12 cellular contexts compared by ENCODE assay signal in the genomic region with DNA sequence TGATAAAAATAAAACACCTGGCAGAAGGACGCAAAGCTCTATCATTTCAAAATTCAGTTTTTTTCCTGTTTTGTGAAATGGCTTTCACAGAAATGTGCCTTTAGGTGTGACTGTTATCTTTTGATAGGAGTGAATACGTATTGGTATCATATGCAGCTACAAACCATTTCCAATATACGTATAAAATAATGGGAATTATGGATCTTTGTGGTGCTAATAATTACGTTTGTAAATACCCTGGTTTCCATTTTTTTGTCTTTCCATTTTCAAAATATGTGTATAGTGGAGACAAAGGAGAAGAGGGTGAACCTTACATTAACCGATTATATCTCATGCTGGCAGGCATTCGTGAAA.
"Had no signal": no experiment of that assay in that cellular context is flagged by ENCODE, and none has a peak within 500 bp of the region (broad histone marks: within the 10 kb centered on the region; RNA-seq: fewer than 3 reads in every experiment).

No MANE protein-coding gene starts in this region.

- H3K9me3 Mint-ChIP-seq: activated CD4-positive, alpha-beta T cell treated with anti-CD3 and anti-CD28 coated beads, Interleukin-2, amount 10 ng/mL, durations not matched to agents 7 days and 5 days; effector memory CD8-positive, alpha-beta T cell; natural killer cell treated with Interleukin-12 subunit alpha and Interleukin-12 subunit beta and Interleukin-15 and Interleukin-18, amount 100 ng/mL, for 72 hours; stimulated activated effector memory CD8-positive, alpha-beta T cell treated with anti-CD3 and anti-CD28 coated beads, Interleukin-12 subunit alpha, Interleukin-12 subunit beta, amount 100 ng/mL, for 72 hours had no signal

- H3K27ac Mint-ChIP-seq: activated CD4-positive, alpha-beta T cell treated with anti-CD3 and anti-CD28 coated beads, Interleukin-2, amount 10 ng/mL, durations not matched to agents 7 days and 5 days; effector memory CD8-positive, alpha-beta T cell; natural killer cell treated with Interleukin-12 subunit alpha and Interleukin-12 subunit beta and Interleukin-15 and Interleukin-18, amount 100 ng/mL, for 72 hours; stimulated activated effector memory CD8-positive, alpha-beta T cell treated with anti-CD3 and anti-CD28 coated beads, Interleukin-12 subunit alpha, Interleukin-12 subunit beta, amount 100 ng/mL, for 72 hours had no signal

- ATAC-seq: effector memory CD8-positive, alpha-beta T cell; natural killer cell treated with Interleukin-12 subunit alpha and Interleukin-12 subunit beta and Interleukin-15 and Interleukin-18, amount 100 ng/mL, for 72 hours; stimulated activated effector memory CD8-positive, alpha-beta T cell treated with anti-CD3 and anti-CD28 coated beads, Interleukin-12 subunit alpha, Interleukin-12 subunit beta, amount 100 ng/mL, for 72 hours had no signal

- H3K27me3 ChIP-seq: adrenal gland, hepatocyte, neutrophil, sigmoid colon, stomach, testis had no signal

- DNase-seq: lower lobe of right lung had no signal

- H3K9me3 ChIP-seq: adrenal gland, lower lobe of right lung, neutrophil, sigmoid colon, stomach, testis had no signal

- H3K4me3 ChIP-seq: adrenal gland, hepatocyte, lower lobe of right lung, sigmoid colon, stomach, testis had no signal

- H3K4me1 ChIP-seq: parathyroid adenoma, testis had no signal

- H3K36me3 Mint-ChIP-seq: natural killer cell treated with Interleukin-12 subunit alpha and Interleukin-12 subunit beta and Interleukin-15 and Interleukin-18, amount 100 ng/mL, for 72 hours; stimulated activated effector memory CD8-positive, alpha-beta T cell treated with anti-CD3 and anti-CD28 coated beads, Interleukin-12 subunit alpha, Interleukin-12 subunit beta, amount 100 ng/mL, for 72 hours had no signal

- H3K4me1 Mint-ChIP-seq: activated CD4-positive, alpha-beta T cell treated with anti-CD3 and anti-CD28 coated beads, Interleukin-2, amount 10 ng/mL, durations not matched to agents 7 days and 5 days; stimulated activated effector memory CD8-positive, alpha-beta T cell treated with anti-CD3 and anti-CD28 coated beads, Interleukin-12 subunit alpha, Interleukin-12 subunit beta, amount 100 ng/mL, for 72 hours had no signal

- H3K27ac ChIP-seq: lower lobe of right lung, neutrophil, parathyroid adenoma, testis had no signal

- H3K36me3 ChIP-seq: adrenal gland, lower lobe of right lung, neutrophil, sigmoid colon, stomach had no signal

- H3K4me3 Mint-ChIP-seq: activated CD4-positive, alpha-beta T cell treated with anti-CD3 and anti-CD28 coated beads, Interleukin-2, amount 10 ng/mL, durations not matched to agents 7 days and 5 days; effector memory CD8-positive, alpha-beta T cell; natural killer cell treated with Interleukin-12 subunit alpha and Interleukin-12 subunit beta and Interleukin-15 and Interleukin-18, amount 100 ng/mL, for 72 hours; stimulated activated effector memory CD8-positive, alpha-beta T cell treated with anti-CD3 and anti-CD28 coated beads, Interleukin-12 subunit alpha, Interleukin-12 subunit beta, amount 100 ng/mL, for 72 hours had no signal

- H3K27me3 Mint-ChIP-seq: effector memory CD8-positive, alpha-beta T cell; natural killer cell treated with Interleukin-12 subunit alpha and Interleukin-12 subunit beta and Interleukin-15 and Interleukin-18, amount 100 ng/mL, for 72 hours had no signal

- H3K9ac ChIP-seq: parathyroid adenoma had no signal

- H3K79me2 ChIP-seq: hepatocyte, parathyroid adenoma had no signal

- H2AFZ ChIP-seq: parathyroid adenoma had no signal
